1 cellular context compared by ENCODE assay signal in genomic region chr3:139299261-139300132, GRCh38.
TF ChIP-seq lines count a peak whose summit lies in the region.

No MANE protein-coding gene starts in this region.

TF ChIP-seq in K562, 482 proteins besides CTCF, POLR2A, EP300 and RAD21 (continued from another document and continues in another):
- TF ChIP-seq RERE (CRISPR knock-in tag; IDR thresholded peaks at IDR 0.05; ENCODE audit: borderline replicate concordance) (no peak), ZNF717 (CRISPR knock-in tag; IDR thresholded peaks at IDR 0.05) (no peak), ARHGAP35 (IDR thresholded peaks at IDR 0.05; ENCODE audit: partially characterized antibody) (no peak), NR2F6 (CRISPR knock-in tag; IDR thresholded peaks at IDR 0.05) (no peak), LCOR (CRISPR knock-in tag; IDR thresholded peaks at IDR 0.05) (peak; percentile 86), RHOXF2B (CRISPR knock-in tag; conservative IDR thresholded peaks at IDR 0.05) (no peak), NCOR1 (IDR thresholded peaks at IDR 0.05) (peak; percentile 98), MYBL2 (IDR thresholded peaks at IDR 0.05; ENCODE audit: low read depth) (no peak), MYBL2 (CRISPR knock-in tag; IDR thresholded peaks at IDR 0.05; ENCODE audit: borderline replicate concordance) (no peak), SP1 (CRISPR knock-in tag; IDR thresholded peaks at IDR 0.05) (peak; percentile 54; the same call in 1 of the 2 replicates), E2F1 (CRISPR knock-in tag; IDR thresholded peaks at IDR 0.05) (no peak), ZNF165 (CRISPR knock-in tag; IDR thresholded peaks at IDR 0.05; ENCODE audit: borderline replicate concordance) (no peak), ZFP30 (CRISPR knock-in tag; IDR thresholded peaks at IDR 0.05; ENCODE audit: borderline replicate concordance) (no peak), CBX8 (IDR thresholded peaks at IDR 0.05; ENCODE audit: borderline replicate concordance, extremely low read depth, low read depth, low read length, poor library complexity, severe bottlenecking) (no peak), SFPQ (IDR thresholded peaks at IDR 0.05; ENCODE audit: low read depth, low read length) (no peak), XRCC4 (IDR thresholded peaks at IDR 0.05; ENCODE audit: extremely low read depth, insufficient read depth, insufficient read length) (no peak), KDM2B (CRISPR knock-in tag; IDR thresholded peaks at IDR 0.05) (no peak), WHSC1 (IDR thresholded peaks at IDR 0.05; ENCODE audit: low read length) (no peak), ZNF277 (CRISPR knock-in tag; IDR thresholded peaks at IDR 0.05; ENCODE audit: borderline replicate concordance) (no peak), ZFP36 (IDR thresholded peaks at IDR 0.05; ENCODE audit: low read depth, low read length, partially characterized antibody) (peak; percentile 57), CHD2 (IDR thresholded peaks at IDR 0.05; ENCODE audit: low read depth, low read length) (no peak), ZC3H11A (IDR thresholded peaks at IDR 0.05; ENCODE audit: low read depth, low read length) (no peak), BRD9 (IDR thresholded peaks at IDR 0.05; ENCODE audit: low read depth, partially characterized antibody) (peak; percentile 83), HOXB6 (CRISPR knock-in tag; IDR thresholded peaks at IDR 0.05; ENCODE audit: borderline replicate concordance) (no peak), ZBTB26 (CRISPR knock-in tag; IDR thresholded peaks at IDR 0.05) (no peak), ZBTB17 (CRISPR knock-in tag; IDR thresholded peaks at IDR 0.05) (no peak), ZNF197 (CRISPR knock-in tag; IDR thresholded peaks at IDR 0.05; ENCODE audit: low read depth) (peak; percentile 62; the same call in 1 of the 2 replicates), CLOCK (CRISPR knock-in tag; IDR thresholded peaks at IDR 0.05; ENCODE audit: borderline replicate concordance) (no peak), ATF2 (CRISPR knock-in tag; IDR thresholded peaks at IDR 0.05) (no peak), U2AF1 (optimal IDR thresholded peaks at IDR 0.05; ENCODE audit: low read depth, low read length) (no peak), RBM17 (IDR thresholded peaks at IDR 0.05; ENCODE audit: borderline replicate concordance, low read depth, low read length) (no peak), RBM34 (IDR thresholded peaks at IDR 0.05; ENCODE audit: borderline replicate concordance, insufficient read depth, low read length) (no peak), TEAD1 (CRISPR knock-in tag; IDR thresholded peaks at IDR 0.05) (peak; percentile 77 to 90; a peak in 3 of 4 replicates), U2AF2 (optimal IDR thresholded peaks at IDR 0.05; ENCODE audit: low read depth, low read length) (no peak), PATZ1 (CRISPR knock-in tag; IDR thresholded peaks at IDR 0.05; ENCODE audit: borderline replicate concordance) (no peak), EP400 (IDR thresholded peaks at IDR 0.05) (0 out of 2 replicates have a peak, but pooled peaks have one; percentile 38), PHB (CRISPR knock-in tag; IDR thresholded peaks at IDR 0.05) (no peak), FOSL1 (tag; conservative IDR thresholded peaks at IDR 0.05) (peak; percentile 99), NR3C1 (CRISPR knock-in tag; IDR thresholded peaks at IDR 0.05) (no peak), DEAF1 (CRISPR knock-in tag; IDR thresholded peaks at IDR 0.05) (no peak), SNAPC5 (CRISPR knock-in tag; IDR thresholded peaks at IDR 0.05) (no peak), NFRKB (IDR thresholded peaks at IDR 0.05; ENCODE audit: low read depth) (no peak; the same call in 1 of the 2 replicates), MXI1 (IDR thresholded peaks at IDR 0.05; ENCODE audit: low read depth, low read length) (0 out of 2 replicates have a peak, but pooled peaks have one; percentile 65), POLR2B (IDR thresholded peaks at IDR 0.05; ENCODE audit: low read depth, partially characterized antibody) (no peak)
